Comparison of ENCODE assay signal across 16 cellular contexts in genomic region chr1:200364831-200365230, GRCh38. TPM values are rescaled to one million over a fixed set of nuclear protein-coding genes. Genes with fewer than 3 reads are reported as not detected.
A peak's percentile ranks its signal among the peaks of the same experiment; 100 is the strongest.
DNase-seq lines count a peak whose midpoint lies in the region; ATAC-seq, FAIRE-seq and TF ChIP-seq lines count a peak whose summit lies in the region.
"Had no signal": no experiment of that assay in that cellular context is flagged by ENCODE, and none has a peak within 500 bp of the region (broad histone marks: within the 10 kb centered on the region; RNA-seq: fewer than 3 reads in every experiment).

No MANE protein-coding gene starts in this region.

- no peaks in the 10 kb centered on the region for H3K27me3 ChIP-seq in GM23338 (ENCODE audit: insufficient read depth)
- no peaks in the 10 kb centered on the region for H3K27me3 ChIP-seq in osteoblast (ENCODE audit: insufficient read depth, low read length)
- H3K27me3 ChIP-seq in suprapubic skin = no peaks in the 10 kb centered on the region
- H3K27me3 ChIP-seq: BLaER1 treated with 17β-estradiol and CSF1 and Interleukin-3, amounts not matched to agents 10 nM and 100 nM had no signal

- H3F3A ChIP-seq in GM23338 (replicated peaks; ENCODE audit: low read depth) = peaks cover 12% of the 10 kb centered on the region; the same call in 1 of the 2 replicates

- no peak overlapping the region; the same call in none of the 2 replicates for H3K27ac Mint-ChIP-seq in GM23338
- H3K27ac Mint-ChIP-seq in activated T-helper 17 cell treated with anti-CD3 and anti-CD28 coated beads, Interleukin-2, amount 50 U/mL, for 72 hours = no peak overlapping the region
- H3K27ac Mint-ChIP-seq: activated naive CD8-positive, alpha-beta T cell treated with anti-CD3 and anti-CD28 coated beads, Interleukin-2, amount 10 ng/mL, durations not matched to agents 7 days and 5 days; effector memory CD8-positive, alpha-beta T cell had no signal

- H3K4me1 ChIP-seq in GM23338 (ENCODE audit: insufficient read depth) (peaks cover 62% of the 10 kb centered on the region), osteoblast (ENCODE audit: insufficient read depth, low read length) (peaks cover 46% of the 10 kb centered on the region), suprapubic skin (no peaks in the 10 kb centered on the region)

- FAIRE-seq in RCC 7860 (lab: Jason Lieb, UNC) = peak; percentile 69

- no peak for TF ChIP-seq CTCF in GM23338 (conservative IDR thresholded peaks at IDR 0.05; ENCODE audit: low read depth in 2 of 2)
- TF ChIP-seq CTCF in osteoblast (IDR thresholded peaks at IDR 0.05; ENCODE audit: extremely low read depth, low read depth, low read length) = no peak
- TF ChIP-seq CTCF in suprapubic skin (IDR thresholded peaks at IDR 0.05) = no peak

- H3K36me3 ChIP-seq in GM23338 (ENCODE audit: insufficient read depth) (no peaks in the 10 kb centered on the region), osteoblast (ENCODE audit: insufficient read depth, low read length) (peaks cover 1% of the 10 kb centered on the region), suprapubic skin (no peaks in the 10 kb centered on the region)

- no peak overlapping the region for H2AFZ ChIP-seq in GM23338
- H2AFZ ChIP-seq in osteoblast (ENCODE audit: low read length) = no peak overlapping the region

- ATAC-seq in GM23338 = peak; percentile 68
- no peak for ATAC-seq in activated T-helper 17 cell treated with anti-CD3 and anti-CD28 coated beads, Interleukin-2, amount 50 U/mL, for 72 hours (replicated peaks)
- ATAC-seq: effector memory CD8-positive, alpha-beta T cell; left cardiac atrium had no signal

- H4K20me1 ChIP-seq in GM23338 (replicated peaks; ENCODE audit: insufficient read depth) (no peaks in the 10 kb centered on the region), osteoblast (ENCODE audit: insufficient read depth, low read length) (no peaks in the 10 kb centered on the region)
- H4K20me1 ChIP-seq: BLaER1 treated with 17β-estradiol and CSF1 and Interleukin-3, amounts not matched to agents 10 nM and 100 nM had no signal

- H3K4me2 ChIP-seq in GM23338 (peak overlapping the region; percentile 51), osteoblast (ENCODE audit: insufficient read depth, low read length) (no peak overlapping the region)

- WGBS in suprapubic skin = 58% methylated on average over 5 of the region's 5 CpGs

- DNase-seq in GM23338 (ENCODE audit: low spot score) (peak; percentile 89), RCC 7860 (ENCODE audit: low spot score) (peak; percentile 22), fibroblast of peridontal ligament (ENCODE audit: extremely low read depth) (peak; percentile 45), osteoblast (ENCODE audit: insufficient read length, low spot score, missing footprints) (peak; percentile 49), suprapubic skin (ENCODE audit: low spot score in 2 of 2) (no peak), medulla oblongata (ENCODE audit: extremely low spot score) (no peak)
- no peak for DNase-seq in activated naive CD4-positive, alpha-beta T cell (lab: John Stamatoyannopoulos, UW)
- DNase-seq: activated CD4-positive, alpha-beta T cell treated with anti-CD3 and anti-CD28 coated beads, Interleukin-2, amount 50 U/mL, for 1 hour; activated naive CD8-positive, alpha-beta T cell treated with anti-CD3 and anti-CD28 coated beads, Interleukin-2, amount 10 ng/mL, durations not matched to agents 7 days and 5 days; activated T-cell treated with anti-CD3 and anti-CD28 coated beads, Interleukin-2, amount 50 U/mL, for 1 hour; caudate nucleus; effector memory CD8-positive, alpha-beta T cell; left cardiac atrium; T1000 had no signal

- H3K27me3 Mint-ChIP-seq in GM23338 (ENCODE audit: insufficient read depth, low read depth, poor library complexity) = peaks cover 16% of the 10 kb centered on the region
- no peaks in the 10 kb centered on the region for H3K27me3 Mint-ChIP-seq in activated T-helper 17 cell treated with anti-CD3 and anti-CD28 coated beads, Interleukin-2, amount 50 U/mL, for 72 hours
- H3K27me3 Mint-ChIP-seq: effector memory CD8-positive, alpha-beta T cell had no signal

- no peak for TF ChIP-seq EP300 in suprapubic skin (IDR thresholded peaks at IDR 0.05)

- H3K27ac ChIP-seq in GM23338 (ENCODE audit: low read depth) (peak overlapping the region; percentile 97), osteoblast (ENCODE audit: low read depth, low read length) (peak overlapping the region; percentile 46), suprapubic skin (no peak overlapping the region)

- H3K4me3 ChIP-seq in GM23338 (peak overlapping the region; percentile 25), osteoblast (ENCODE audit: insufficient read depth, low read length) (no peak overlapping the region), suprapubic skin (no peak overlapping the region)
- H3K4me3 ChIP-seq: BLaER1 treated with 17β-estradiol and CSF1 and Interleukin-3, amounts not matched to agents 10 nM and 100 nM had no signal

- no peaks in the 10 kb centered on the region for H3K79me2 ChIP-seq in GM23338 (replicated peaks; ENCODE audit: insufficient read depth)
- H3K79me2 ChIP-seq in osteoblast (ENCODE audit: insufficient read depth, low read length) = no peaks in the 10 kb centered on the region

- peak overlapping the region; percentile 45 for H3K4me3 Mint-ChIP-seq in GM23338
- H3K4me3 Mint-ChIP-seq in activated T-helper 17 cell treated with anti-CD3 and anti-CD28 coated beads, Interleukin-2, amount 50 U/mL, for 72 hours = no peak overlapping the region
- H3K4me3 Mint-ChIP-seq: activated naive CD8-positive, alpha-beta T cell treated with anti-CD3 and anti-CD28 coated beads, Interleukin-2, amount 10 ng/mL, durations not matched to agents 7 days and 5 days; effector memory CD8-positive, alpha-beta T cell had no signal

- H3K9me3 ChIP-seq in osteoblast (ENCODE audit: low read depth, low read length) = no peaks in the 10 kb centered on the region
- H3K9me3 ChIP-seq in suprapubic skin = no peaks in the 10 kb centered on the region
- H3K9me3 ChIP-seq: BLaER1 treated with 17β-estradiol and CSF1 and Interleukin-3, amounts not matched to agents 10 nM and 100 nM had no signal

- no peaks in the 10 kb centered on the region for H3K9me3 Mint-ChIP-seq in GM23338
- H3K9me3 Mint-ChIP-seq in activated T-helper 17 cell treated with anti-CD3 and anti-CD28 coated beads, Interleukin-2, amount 50 U/mL, for 72 hours = no peaks in the 10 kb centered on the region
- H3K9me3 Mint-ChIP-seq: activated naive CD8-positive, alpha-beta T cell treated with anti-CD3 and anti-CD28 coated beads, Interleukin-2, amount 10 ng/mL, durations not matched to agents 7 days and 5 days; effector memory CD8-positive, alpha-beta T cell had no signal

- no peaks in the 10 kb centered on the region for H3K9me2 ChIP-seq in GM23338 (ENCODE audit: insufficient read depth)

- no peak for TF ChIP-seq POLR2A in suprapubic skin (IDR thresholded peaks at IDR 0.05)

- peaks cover 35% of the 10 kb centered on the region for H3K36me3 Mint-ChIP-seq in GM23338 (ENCODE audit: low read depth)
- no peaks in the 10 kb centered on the region for H3K36me3 Mint-ChIP-seq in activated T-helper 17 cell treated with anti-CD3 and anti-CD28 coated beads, Interleukin-2, amount 50 U/mL, for 72 hours (ENCODE audit: low read depth)
- H3K36me3 Mint-ChIP-seq: activated naive CD8-positive, alpha-beta T cell treated with anti-CD3 and anti-CD28 coated beads, Interleukin-2, amount 10 ng/mL, durations not matched to agents 7 days and 5 days had no signal

- peaks cover 48% of the 10 kb centered on the region for H3K4me1 Mint-ChIP-seq in GM23338
- no peaks in the 10 kb centered on the region for H3K4me1 Mint-ChIP-seq in activated T-helper 17 cell treated with anti-CD3 and anti-CD28 coated beads, Interleukin-2, amount 50 U/mL, for 72 hours

TF ChIP-seq in GM23338, 12 proteins besides CTCF, POLR2A, EP300 and RAD21:
- no peak for TF ChIP-seq STAT1 (IDR thresholded peaks at IDR 0.05; ENCODE audit: unreplicated experiment)
- TF ChIP-seq ZNF114 (CRISPR knock-in tag; IDR thresholded peaks at IDR 0.05) = no peak
- no peak for TF ChIP-seq JUNB (IDR thresholded peaks at IDR 0.05; ENCODE audit: unreplicated experiment)
- 0 out of 2 replicates have a peak, but pooled peaks have one; percentile 24 for TF ChIP-seq CREB1 (CRISPR knock-in tag; IDR thresholded peaks at IDR 0.05; ENCODE audit: low read depth)
- TF ChIP-seq ETS1 (IDR thresholded peaks at IDR 0.05) = peak; percentile 34; the same call in 1 of the 2 replicates
- peak; percentile 85 for TF ChIP-seq NANOG (IDR thresholded peaks at IDR 0.05; ENCODE audit: borderline replicate concordance)
- TF ChIP-seq EZH2phosphoT487 (IDR thresholded peaks at IDR 0.05; ENCODE audit: unreplicated experiment) = no peak

RNA-seq across cellular contexts. Expression of gene ZNF281, which starts 45.0 kb away (rescaled TPM):
- 79.3 and 81.2 TPM in 2 replicates for total RNA-seq in GM23338 (2014; rRNA removed; shearing (Covaris generic))
- 51.5 and 62.1 TPM in 2 replicates for polyA plus RNA-seq in GM23338 (2016; fragmentation: Nextera tagmentation; extraction: Ambion mirVana)
- total RNA-seq in osteoblast (37.7 and 45.6 TPM in 2 replicates), suprapubic skin (1 to 10 TPM; 4.5 to 9.4 (median 8.2) TPM)
- total RNA-seq in activated T-helper 17 cell treated with anti-CD3 and anti-CD28 coated beads, Interleukin-2, amount 50 U/mL, for 72 hours = 10 to 100 TPM; 13.1 to 15.8 TPM

Comparison
In these comparisons a context has a peak if more than half of its experiments do, and no peak if none do; other contexts are left out.
1. DNase-seq: peak in GM23338 (single experiment), RCC 7860 (single experiment), fibroblast of peridontal ligament (single experiment) and osteoblast (single experiment); none in suprapubic skin (0 of 2), activated naive CD4-positive, alpha-beta T cell (0 of 4) and medulla oblongata (single experiment).